1 cellular context compared by ENCODE assay signal in genomic region chr6:56406276-56407269, GRCh38.
A peak's percentile ranks its signal among the peaks of the same experiment; 100 is the strongest.
TF ChIP-seq lines count a peak whose summit lies in the region.

No MANE protein-coding gene starts in this region.

TF ChIP-seq in GM12878, 131 proteins besides CTCF, POLR2A, EP300 and RAD21 (continued from another document):
- no peak for TF ChIP-seq ZBTB40 (IDR thresholded peaks at IDR 0.05; ENCODE audit: borderline replicate concordance)
- no peak for TF ChIP-seq NR2F1 (conservative IDR thresholded peaks at IDR 0.05)
- no peak for TF ChIP-seq ESRRA (IDR thresholded peaks at IDR 0.05; ENCODE audit: low read length)
- no peak for TF ChIP-seq IRF3 (IDR thresholded peaks at IDR 0.05)
- TF ChIP-seq DPF2 (IDR thresholded peaks at IDR 0.05), result no peak
- TF ChIP-seq SP1 (IDR thresholded peaks at IDR 0.05; ENCODE audit: low read depth, low read length), result no peak
- no peak for TF ChIP-seq TARDBP (IDR thresholded peaks at IDR 0.05; ENCODE audit: borderline replicate concordance)
- TF ChIP-seq TCF12 (IDR thresholded peaks at IDR 0.05; ENCODE audit: low read depth, low read length), result no peak
- no peak for TF ChIP-seq SUZ12 (IDR thresholded peaks at IDR 0.05; ENCODE audit: unreplicated experiment)
- TF ChIP-seq CBX5 (IDR thresholded peaks at IDR 0.05; ENCODE audit: low read depth), result no peak
- no peak for TF ChIP-seq ETV6 (conservative IDR thresholded peaks at IDR 0.05 in 1 of 2, IDR thresholded peaks at IDR 0.05 in 1 of 2; ENCODE audit: borderline replicate concordance in 1 of 2, low read depth in 1 of 2)
- TF ChIP-seq REST (IDR thresholded peaks at IDR 0.05; ENCODE audit: low read depth, low read length), result no peak
- no peak for TF ChIP-seq GABPA (IDR thresholded peaks at IDR 0.05; ENCODE audit: low read depth)
- TF ChIP-seq SKIL (IDR thresholded peaks at IDR 0.05; ENCODE audit: low read depth, poor library complexity, severe bottlenecking), result no peak
- no peak for TF ChIP-seq SREBF2 (IDR thresholded peaks at IDR 0.05; ENCODE audit: low read length)
- TF ChIP-seq JUND (IDR thresholded peaks at IDR 0.05; ENCODE audit: low read depth, low read length), result no peak
- TF ChIP-seq ZZZ3 (IDR thresholded peaks at IDR 0.05; ENCODE audit: control insufficient read depth, insufficient read length, low read depth), result no peak
- no peak for TF ChIP-seq E4F1 (IDR thresholded peaks at IDR 0.05; ENCODE audit: borderline replicate concordance, partially characterized antibody)
- TF ChIP-seq RELB (IDR thresholded peaks at IDR 0.05; ENCODE audit: low read depth), result peak; percentile 31; the same call in 1 of the 2 replicates
- no peak for TF ChIP-seq SMAD5 (IDR thresholded peaks at IDR 0.05; ENCODE audit: low read depth)
- TF ChIP-seq NRF1 (conservative IDR thresholded peaks at IDR 0.05; ENCODE audit: low read depth, low read length), result no peak
- TF ChIP-seq CBX3 (IDR thresholded peaks at IDR 0.05; ENCODE audit: borderline replicate concordance, low read depth), result no peak
- TF ChIP-seq SIN3A (IDR thresholded peaks at IDR 0.05; ENCODE audit: low read depth, low read length), result no peak
- TF ChIP-seq WRNIP1 (IDR thresholded peaks at IDR 0.05; ENCODE audit: borderline replicate concordance, low read depth, low read length), result no peak
- TF ChIP-seq SMC3 (IDR thresholded peaks at IDR 0.05; ENCODE audit: borderline replicate concordance, low read length), result no peak
- no peak for TF ChIP-seq BHLHE40 (IDR thresholded peaks at IDR 0.05; ENCODE audit: borderline replicate concordance in 1 of 2, low read depth in 2 of 2, low read length in 1 of 2)
- TF ChIP-seq JUNB (IDR thresholded peaks at IDR 0.05), result peak; percentile 55
- no peak for TF ChIP-seq SREBF1 (IDR thresholded peaks at IDR 0.05; ENCODE audit: low read length)
- TF ChIP-seq KAT2A (conservative IDR thresholded peaks at IDR 0.05; ENCODE audit: control insufficient read depth, low read depth, low read length), result no peak
- no peak for TF ChIP-seq HDAC2 (IDR thresholded peaks at IDR 0.05)
- no peak for TF ChIP-seq NR2C2 (IDR thresholded peaks at IDR 0.05; ENCODE audit: borderline replicate concordance, control insufficient read depth, insufficient read length, low read depth)
- TF ChIP-seq ZBED1 (IDR thresholded peaks at IDR 0.05; ENCODE audit: borderline replicate concordance), result no peak
- no peak for TF ChIP-seq CREB1 (IDR thresholded peaks at IDR 0.05; ENCODE audit: low read depth)
- TF ChIP-seq SRF (IDR thresholded peaks at IDR 0.05; ENCODE audit: low read depth in 2 of 2, low read length in 2 of 2), result no peak
- peak; percentile 8 for TF ChIP-seq MEF2B (IDR thresholded peaks at IDR 0.05; ENCODE audit: partially characterized antibody, poor library complexity, severe bottlenecking)
- TF ChIP-seq CBFB (IDR thresholded peaks at IDR 0.05; ENCODE audit: low read depth), result no peak
- no peak for TF ChIP-seq CEBPB (IDR thresholded peaks at IDR 0.05; ENCODE audit: borderline replicate concordance in 1 of 2, low read depth in 2 of 2, low read length in 2 of 2)
- TF ChIP-seq ELK1 (IDR thresholded peaks at IDR 0.05; ENCODE audit: low read depth, low read length), result no peak
- TF ChIP-seq SPI1 (IDR thresholded peaks at IDR 0.05; ENCODE audit: borderline replicate concordance, insufficient read depth, low read depth, low read length), result no peak
- no peak for TF ChIP-seq HDGF (IDR thresholded peaks at IDR 0.05)
- TF ChIP-seq EZH2 (IDR thresholded peaks at IDR 0.05; ENCODE audit: borderline replicate concordance, control insufficient read depth, low read depth, low read length), result no peak
- peak; percentile 50; the same call in 1 of the 2 replicates for TF ChIP-seq ATF2 (IDR thresholded peaks at IDR 0.05; ENCODE audit: low read length)
- no peak for TF ChIP-seq POU2F2 (IDR thresholded peaks at IDR 0.05; ENCODE audit: borderline replicate concordance, low read depth, low read length)
- no peak for TF ChIP-seq NBN (IDR thresholded peaks at IDR 0.05)
- TF ChIP-seq ATF7 (IDR thresholded peaks at IDR 0.05; ENCODE audit: low read depth), result peak; percentile 46; the same call in 1 of the 2 replicates
- TF ChIP-seq RUNX3 (IDR thresholded peaks at IDR 0.05; ENCODE audit: low read length), result peak; percentile 53
- TF ChIP-seq MYB (IDR thresholded peaks at IDR 0.05; ENCODE audit: borderline replicate concordance, low read depth, low read length), result no peak
- TF ChIP-seq BCL3 (IDR thresholded peaks at IDR 0.05; ENCODE audit: borderline replicate concordance, insufficient read depth, low read depth, low read length, poor library complexity, severe bottlenecking), result no peak
